In genomic region chr1:171188388-171189266, GRCh38 we compare ENCODE assay signal across 9 cellular contexts. TPM values are rescaled to one million over a fixed set of nuclear protein-coding genes. Genes with fewer than 3 reads are reported as not detected.
DNase-seq lines count a peak whose midpoint lies in the region; ATAC-seq, FAIRE-seq and TF ChIP-seq lines count a peak whose summit lies in the region.
"Had no signal": no experiment of that assay in that cellular context is flagged by ENCODE, and none has a peak within 500 bp of the region (broad histone marks: within the 10 kb centered on the region; RNA-seq: fewer than 3 reads in every experiment).

No MANE protein-coding gene starts in this region.

- CTCF ChIA-PET in H1 (lab: Charles Lee; ENCODE audit: partially characterized antibody): interaction anchor here (0.6 to 3.4 kb wide), 22 partner anchors 9 to 1577 kb away, joined by 3 to 25 read pairs (median 4); partner anchors contain the start of gene FMO4

- TF ChIP-seq CTCF in NB4 (IDR thresholded peaks at IDR 0.05; ENCODE audit: low read depth, low read length) (peak; percentile 83), H1 (IDR thresholded peaks at IDR 0.05; ENCODE audit: control extremely low read depth in 1 of 3, insufficient read depth in 1 of 3, low read depth in 1 of 3, low read length in 3 of 3) (peak; percentile 31 to 80 (median 74)), thoracic aorta (IDR thresholded peaks at IDR 0.05) (peak; percentile 79)

- no peak for ATAC-seq in thoracic aorta (ENCODE audit: insufficient number of reproducible peaks, low FRiP score, low read depth)

- H3K18ac ChIP-seq in H1 (ENCODE audit: extremely low read depth, low read length): no peak overlapping the region

- no peak overlapping the region for H2BK5ac ChIP-seq in H1 (ENCODE audit: low read depth, low read length)

- in situ Hi-C loops in GM23248 (cut with MboI): no loop called here

- no peak overlapping the region for H3K14ac ChIP-seq in H1 (ENCODE audit: insufficient read length)

- no peaks in the 10 kb centered on the region for H3F3A ChIP-seq in GM23248 (ENCODE audit: insufficient read depth)

- WGBS in GM23248 (ENCODE audit: low coverage in 1 of 2, low lambda C conversion rate in 2 of 2, missing lambda C conversion rate in 2 of 2), 2 experiments: 44 to 46% methylated on average over 11 of the region's 11 CpGs
- 60% methylated on average over 11 of the region's 11 CpGs; no CpG with 5 or more reads in 1 of the 2 experiments for WGBS in H1 (ENCODE audit: extremely low coverage in 1 of 2, insufficient coverage in 1 of 2, insufficient read length in 1 of 2, insufficient replicate concordance in 2 of 2, low coverage in 1 of 2, low lambda C conversion rate in 2 of 2, missing lambda C conversion rate in 1 of 2), 2 experiments

- no peak overlapping the region for H3K56ac ChIP-seq in H1 (replicated peaks; ENCODE audit: insufficient read length, low read depth, low read length)

- no peak overlapping the region for H4K91ac ChIP-seq in H1 (replicated peaks; ENCODE audit: insufficient read length, low read length)

- H3K4me2 ChIP-seq in GM23248 (ENCODE audit: unreplicated experiment) (no peak overlapping the region), H1 (ENCODE audit: insufficient read depth in 1 of 2, low read depth in 2 of 2, low read length in 2 of 2) (no peak overlapping the region)

- H2BK15ac ChIP-seq in H1 (ENCODE audit: low read length): no peak overlapping the region

- DNase-seq in NCI-H2227 (lab: John Stamatoyannopoulos, UW; ENCODE audit: unreplicated experiment) (peak; percentile 3), NCI-H2227 treated with DMSO at 0.1 percent for 48 hours (lab: John Stamatoyannopoulos, UW) (no peak), GM23248 (peak; percentile 74), NB4 (ENCODE audit: low read depth) (peak; percentile 60), H1 (ENCODE audit: low read depth in 1 of 2, low spot score in 2 of 2) (peak in 1 of 2 experiments; percentile 63), midbrain (lab: John Stamatoyannopoulos, UW) (peak; percentile 15), thoracic aorta (ENCODE audit: low spot score) (peak; percentile 21)

- H2BK12ac ChIP-seq in H1 (ENCODE audit: low read depth, low read length): no peak overlapping the region

- no peaks in the 10 kb centered on the region for H3K79me1 ChIP-seq in H1 (ENCODE audit: low read depth, low read length)

- H3K23ac ChIP-seq in H1 (ENCODE audit: insufficient read length): no peak overlapping the region

- no peaks in the 10 kb centered on the region for H3K79me2 ChIP-seq in GM23248 (ENCODE audit: insufficient read depth)
- no peaks in the 10 kb centered on the region for H3K79me2 ChIP-seq in H1 (ENCODE audit: control insufficient read depth in 1 of 2, insufficient read depth in 2 of 2, low read length in 2 of 2)

- H4K5ac ChIP-seq in H1 (ENCODE audit: insufficient read length, low read depth, low read length): no peak overlapping the region

- H4K20me1 ChIP-seq in GM23248 (ENCODE audit: insufficient read depth): no peaks in the 10 kb centered on the region
- H4K20me1 ChIP-seq in H1 (replicated peaks in 1 of 2; ENCODE audit: control insufficient read depth in 1 of 2, insufficient read depth in 2 of 2, low read length in 2 of 2): no peaks in the 10 kb centered on the region

- H3K36me3 ChIP-seq in GM23248 (ENCODE audit: low read depth): no peaks in the 10 kb centered on the region
- H3K36me3 ChIP-seq in H1 (ENCODE audit: control insufficient read depth in 2 of 4, insufficient read depth in 4 of 4, low read length in 3 of 4): no peaks in the 10 kb centered on the region
- H3K36me3 ChIP-seq in thoracic aorta: peaks cover 9% of the 10 kb centered on the region

- no peak overlapping the region for H2BK120ac ChIP-seq in H1 (replicated peaks; ENCODE audit: low read depth, low read length)

- H3K27me3 ChIP-seq in GM23248 (replicated peaks; ENCODE audit: insufficient read depth): peaks cover 14% of the 10 kb centered on the region; the same call in 1 of the 2 replicates
- H3K27me3 ChIP-seq in H1 (replicated peaks in 1 of 4; ENCODE audit: control insufficient read depth in 3 of 4, extremely low read depth in 1 of 4, insufficient read depth in 3 of 4, low read length in 3 of 4): no peaks in the 10 kb centered on the region
- H3K27me3 ChIP-seq in thoracic aorta (replicated peaks; ENCODE audit: insufficient read depth): no peaks in the 10 kb centered on the region

- H3K4me3 ChIP-seq in GM23248: no peak overlapping the region
- H3K4me3 ChIP-seq in NB4 (ENCODE audit: low read depth, low read length): no peak overlapping the region
- H3K4me3 ChIP-seq in H1 (ENCODE audit: extremely low read depth in 1 of 4, insufficient read depth in 2 of 4, low read depth in 3 of 4, low read length in 4 of 4): no peak overlapping the region
- H3K4me3 ChIP-seq in thoracic aorta: peak overlapping the region; percentile 78

- H2AFZ ChIP-seq in GM23248: no peak overlapping the region
- no peak overlapping the region for H2AFZ ChIP-seq in H1 (ENCODE audit: low read length)

- H3K23me2 ChIP-seq in H1 (ENCODE audit: low read depth, low read length): no peaks in the 10 kb centered on the region

- H3K27ac ChIP-seq in GM23248 (no peak overlapping the region), H1 (ENCODE audit: low read depth, low read length) (no peak overlapping the region), thoracic aorta (peak overlapping the region; percentile 19 to 78)
- H3K27ac ChIP-seq: epithelial cell of prostate had no signal

- H3K9ac ChIP-seq in GM23248 (no peak overlapping the region), H1 (replicated peaks in 1 of 4; ENCODE audit: extremely low read depth in 1 of 4, low read depth in 3 of 4, low read length in 3 of 4) (no peak overlapping the region)

- H4K8ac ChIP-seq in H1 (ENCODE audit: extremely low read depth, insufficient read depth, low read length): no peak overlapping the region

- TF ChIP-seq RAD21 in H1 (IDR thresholded peaks at IDR 0.05 in 1 of 2, conservative IDR thresholded peaks at IDR 0.05 in 1 of 2; ENCODE audit: low read depth in 2 of 2, low read length in 2 of 2): peak; percentile 69 to 75

- no peak for TF ChIP-seq EP300 in H1 (IDR thresholded peaks at IDR 0.05; ENCODE audit: borderline replicate concordance in 1 of 2, low read depth in 2 of 2, low read length in 2 of 2)

- no peaks in the 10 kb centered on the region for H3K4me1 ChIP-seq in GM23248 (ENCODE audit: insufficient read depth)
- no peaks in the 10 kb centered on the region; a peak in 1 of 7 replicates for H3K4me1 ChIP-seq in H1 (replicated peaks in 1 of 4; ENCODE audit: control insufficient read depth in 3 of 4, insufficient read depth in 4 of 4, low read length in 3 of 4)
- peaks cover 14 to 53% of the 10 kb centered on the region in 2 donors for H3K4me1 ChIP-seq in thoracic aorta (ENCODE audit: control insufficient read depth in 1 of 2, low read depth in 2 of 2)

- H2BK20ac ChIP-seq in H1 (ENCODE audit: low read length): no peak overlapping the region

- no peaks in the 10 kb centered on the region for H3K9me2 ChIP-seq in GM23248 (ENCODE audit: insufficient read depth)

- TF ChIP-seq POLR2A in NB4 (IDR thresholded peaks at IDR 0.05; ENCODE audit: extremely low read depth, insufficient read length): no peak
- TF ChIP-seq POLR2A in H1 (IDR thresholded peaks at IDR 0.05; ENCODE audit: control extremely low read depth in 1 of 2, low read depth in 2 of 2, low read length in 2 of 2): no peak

- no peak overlapping the region for H3K4ac ChIP-seq in H1 (replicated peaks; ENCODE audit: insufficient read length, low read depth, low read length)

- POLR2A ChIA-PET in H1 (lab: Charles Lee; ENCODE audit: partially characterized antibody): no interaction called here

- no peak overlapping the region for H2AK5ac ChIP-seq in H1 (ENCODE audit: low read depth, low read length)

- H3K9me3 ChIP-seq in GM23248 (ENCODE audit: low read depth) (no peaks in the 10 kb centered on the region), H1 (ENCODE audit: insufficient read depth in 2 of 2, low read depth in 1 of 2, low read length in 1 of 2) (no peaks in the 10 kb centered on the region), thoracic aorta (no peaks in the 10 kb centered on the region)

- FAIRE-seq in TTC549 (lab: Jason Lieb, UNC): peak; percentile 96
- FAIRE-seq in H1 (lab: Jason Lieb, UNC): no peak

TF ChIP-seq in H1, 55 proteins besides CTCF, POLR2A, EP300 and RAD21 (continues in another document):
- no peak for TF ChIP-seq SAP30 (IDR thresholded peaks at IDR 0.05; ENCODE audit: insufficient read depth, insufficient replicate concordance, low read length)
- no peak for TF ChIP-seq NANOG (IDR thresholded peaks at IDR 0.05; ENCODE audit: insufficient read depth, low read depth, low read length, poor library complexity, severe bottlenecking)
- no peak for TF ChIP-seq CREB1 (IDR thresholded peaks at IDR 0.05)

RNA-seq across cellular contexts. Expression of gene FMO2, which starts 3.5 kb away (rescaled TPM):
- total RNA-seq in GM23248 (2014; rRNA removed; shearing (Covaris generic)): not detected in 2 replicates
- polyA plus RNA-seq in GM23248 (2016; fragmentation: Nextera tagmentation; extraction: Ambion mirVana) (not detected in 2 replicates), H1 (2011; rRNA removed) (not detected in 2 replicates)
- not detected in 2 replicates for total RNA-seq in H1 (2021; fragmentation: NEBNext Ultra II Directional; extraction: Animal tissue kit (Norgen Biotek cat#: 25700))
- polyA plus RNA-seq in H1 (2011; cell fraction: cytosol; rRNA removed): not detected
- polyA plus RNA-seq in H1 (2011; cell fraction: nucleus; rRNA removed): not detected
- polyA plus RNA-seq in H1 (2012, experiment 1 of 2): not detected in 4 replicates
- not detected for polyA plus RNA-seq in H1 (2012, experiment 2 of 2)
- polyA plus RNA-seq in H1 (2013, experiment 1 of 2): 0.10 TPM
- 0.04 TPM for polyA plus RNA-seq in H1 (2013, experiment 2 of 2)
- polyA minus RNA-seq in H1 (2011; rRNA and poly(A)+ RNA removed): 0.15 TPM in 1 of 2 replicates, not detected in the other
- polyA minus RNA-seq in H1 (2011; cell fraction: cytosol; rRNA and poly(A)+ RNA removed): not detected
- 0.80 TPM for polyA minus RNA-seq in H1 (2011; cell fraction: nucleus; rRNA and poly(A)+ RNA removed)
- total RNA-seq in thoracic aorta: 100 to 1,000 TPM; 292 to 375 TPM

RNA-seq across cellular contexts. Expression of gene FMO1, which starts 59.7 kb away (rescaled TPM):
- total RNA-seq in GM23248 (2014; rRNA removed; shearing (Covaris generic)): not detected in 2 replicates
- polyA plus RNA-seq in GM23248 (2016; fragmentation: Nextera tagmentation; extraction: Ambion mirVana): not detected in 2 replicates
- total RNA-seq in H1 (2021; fragmentation: NEBNext Ultra II Directional; extraction: Animal tissue kit (Norgen Biotek cat#: 25700)): 0.36 TPM in 1 of 2 replicates, not detected in the other
- 0.03 and 0.11 TPM in 2 replicates for polyA plus RNA-seq in H1 (2011; rRNA removed)
- 0.13 TPM for polyA plus RNA-seq in H1 (2011; cell fraction: cytosol; rRNA removed)
- polyA plus RNA-seq in H1 (2011; cell fraction: nucleus; rRNA removed): 0.77 TPM
- 0.11 to 0.27 TPM in 2 of 4 replicates, not detected in the others for polyA plus RNA-seq in H1 (2012, experiment 1 of 2)
- polyA plus RNA-seq in H1 (2012, experiment 2 of 2): not detected
- 0.02 TPM for polyA plus RNA-seq in H1 (2013, experiment 1 of 2)
- polyA plus RNA-seq in H1 (2013, experiment 2 of 2): 0.04 TPM
- 0.47 TPM in 1 of 2 replicates, not detected in the other for polyA minus RNA-seq in H1 (2011; rRNA and poly(A)+ RNA removed)
- polyA minus RNA-seq in H1 (2011; cell fraction: cytosol; rRNA and poly(A)+ RNA removed): not detected
- not detected for polyA minus RNA-seq in H1 (2011; cell fraction: nucleus; rRNA and poly(A)+ RNA removed)
- total RNA-seq in thoracic aorta: not detected

Comparison
In these comparisons a context has a peak if more than half of its experiments do, and no peak if none do; other contexts are left out.
1. H3K27ac ChIP-seq: peak in thoracic aorta (2 of 2); none in GM23248 (single experiment) and H1 (single experiment).
2. RNA of gene FMO2, which starts 3.5 kb away (total RNA-seq): 292 to 375 TPM in thoracic aorta; not detected in GM23248 and not detected in H1; every median in the first group is over 100 times any median in the second.
3. Peak in every context shown above with its lines, with median percentiles within 50 percentile points of each other: CTCF ChIP-seq.